ENCODE assay signal across 1 cellular context in the genomic region with DNA sequence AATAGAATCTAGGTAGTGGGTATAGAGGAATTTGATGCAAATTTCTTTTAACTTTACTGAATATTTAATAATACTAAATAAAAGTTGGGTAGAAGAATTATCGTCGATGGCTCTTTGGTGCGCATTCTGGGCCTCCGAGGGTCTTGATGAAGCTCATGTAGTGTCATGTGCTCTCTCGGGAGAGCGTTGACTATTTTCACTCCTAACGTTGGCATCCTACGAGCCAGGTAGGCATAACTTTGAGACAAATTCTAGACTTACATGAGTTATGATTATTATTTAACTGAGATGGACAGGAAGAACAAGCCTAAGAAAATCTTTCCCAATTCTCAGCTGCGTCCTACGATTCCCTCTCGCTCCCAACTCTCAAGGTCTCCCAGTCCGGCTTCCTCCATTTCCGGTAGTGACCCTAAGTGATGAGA.
TF ChIP-seq lines count a peak whose summit lies in the region.

No MANE protein-coding gene starts in this region.

TF ChIP-seq in H1, 55 proteins besides CTCF, POLR2A, EP300 and RAD21:
- TF ChIP-seq, protein P1, sequence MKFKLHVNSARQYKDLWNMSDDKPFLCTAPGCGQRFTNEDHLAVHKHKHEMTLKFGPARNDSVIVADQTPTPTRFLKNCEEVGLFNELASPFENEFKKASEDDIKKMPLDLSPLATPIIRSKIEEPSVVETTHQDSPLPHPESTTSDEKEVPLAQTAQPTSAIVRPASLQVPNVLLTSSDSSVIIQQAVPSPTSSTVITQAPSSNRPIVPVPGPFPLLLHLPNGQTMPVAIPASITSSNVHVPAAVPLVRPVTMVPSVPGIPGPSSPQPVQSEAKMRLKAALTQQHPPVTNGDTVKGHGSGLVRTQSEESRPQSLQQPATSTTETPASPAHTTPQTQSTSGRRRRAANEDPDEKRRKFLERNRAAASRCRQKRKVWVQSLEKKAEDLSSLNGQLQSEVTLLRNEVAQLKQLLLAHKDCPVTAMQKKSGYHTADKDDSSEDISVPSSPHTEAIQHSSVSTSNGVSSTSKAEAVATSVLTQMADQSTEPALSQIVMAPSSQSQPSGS (IDR thresholded peaks at IDR 0.05; ENCODE audit: low read length): no peak
- peak; percentile 81 for TF ChIP-seq SAP30 (IDR thresholded peaks at IDR 0.05; ENCODE audit: insufficient read depth, insufficient replicate concordance, low read length)
- no peak for TF ChIP-seq SIN3A (conservative IDR thresholded peaks at IDR 0.05 in 1 of 2, IDR thresholded peaks at IDR 0.05 in 1 of 2; ENCODE audit: low read depth in 1 of 2, low read length in 2 of 2)
